Comparison of ENCODE assay signal across 8 cellular contexts in the genomic region with DNA sequence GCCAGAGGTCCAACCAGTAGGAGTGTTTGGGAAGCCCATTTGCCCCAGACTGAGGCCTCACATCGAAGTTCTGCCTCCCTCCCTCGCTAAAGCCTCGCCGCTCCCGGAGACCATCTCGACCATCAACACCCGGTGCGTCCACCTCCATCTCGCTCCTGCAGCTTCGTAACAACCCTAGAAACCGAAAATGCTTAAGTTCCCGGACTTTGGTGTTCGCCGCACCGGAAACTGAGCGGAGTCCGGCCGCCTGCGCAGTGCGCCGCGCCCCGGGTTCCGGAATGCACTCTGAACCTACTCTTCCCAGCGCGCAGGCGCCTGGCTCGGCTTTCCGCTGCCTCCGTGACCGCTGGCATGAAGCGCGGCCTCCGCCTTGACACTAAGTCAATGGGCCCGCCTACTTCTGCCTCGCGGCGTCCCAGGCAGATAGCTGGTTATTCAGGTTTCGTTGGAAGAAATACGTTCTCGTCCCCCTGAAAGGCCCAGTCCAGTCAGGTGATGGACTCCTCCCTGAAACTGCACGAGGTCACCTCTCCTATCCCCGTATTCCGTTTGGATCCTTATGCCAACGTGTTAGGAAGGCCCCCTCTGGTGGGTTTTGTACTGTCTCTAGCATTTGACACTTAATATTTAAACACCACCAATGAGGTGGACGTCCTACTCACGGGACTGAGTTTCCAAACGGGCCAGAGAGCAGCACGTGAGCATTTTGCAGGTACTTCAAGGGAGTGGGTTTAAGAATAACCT. TPM values are rescaled to one million over a fixed set of nuclear protein-coding genes. Genes with fewer than 3 reads are reported as not detected.
DNase-seq lines count a peak whose midpoint lies in the region; ATAC-seq, FAIRE-seq and TF ChIP-seq lines count a peak whose summit lies in the region.

No MANE protein-coding gene starts in this region.

- peak; percentile 78 for TF ChIP-seq POLR2A in endothelial cell of umbilical vein (IDR thresholded peaks at IDR 0.05; ENCODE audit: low read depth, low read length)

- FAIRE-seq in endothelial cell of umbilical vein (lab: Jason Lieb, UNC): peak; percentile 78

- H3K27me3 Mint-ChIP-seq in activated CD8-positive, alpha-beta T cell treated with anti-CD3 and anti-CD28 coated beads, Interleukin-2, amount 10 ng/mL, durations not matched to agents 7 days and 5 days (ENCODE audit: low read depth): peaks cover 2% of the 10 kb centered on the region

- BruUV-seq in endothelial cell of umbilical vein (replicated peaks; lab: Mats Ljungman, UMichigan): TSS peak; percentile 35

- dilution Hi-C loops in endothelial cell of umbilical vein (cut with MboI; ENCODE audit: extremely low pct_ligation_motif_present, low sequenced_read_pairs): no loop called here

- H3K79me2 ChIP-seq in endothelial cell of umbilical vein (ENCODE audit: control insufficient read depth, insufficient read depth, low read length): peaks cover 25% of the 10 kb centered on the region

- DNase-seq in HPDE6-E6E7 (ENCODE audit: extremely low spot score) (peak; percentile 91), endothelial cell of umbilical vein (ENCODE audit: low read depth, low spot score) (peak; percentile 89), OCI-M1 (lab: John Stamatoyannopoulos, UW) (no peak)
- DNase-seq in activated CD8-positive, alpha-beta T cell treated with anti-CD3 and anti-CD28 coated beads, Interleukin-2, amount 10 ng/mL, durations not matched to agents 7 days and 5 days: peak; percentile 95
- DNase-seq in stimulated activated CD8-positive, alpha-beta memory T cell treated with anti-CD3 and anti-CD28 coated beads, Interleukin-7, amount 100 ng/mL, for 1 hour (ENCODE audit: low read depth in 2 of 2): peak; percentile 78 to 79

- peak overlapping the region; percentile 99 for H3K27ac Mint-ChIP-seq in activated CD8-positive, alpha-beta T cell treated with anti-CD3 and anti-CD28 coated beads, Interleukin-2, amount 10 ng/mL, durations not matched to agents 7 days and 5 days

- H3K9me3 ChIP-seq in BLaER1: no peaks in the 10 kb centered on the region
- H3K9me3 ChIP-seq in endothelial cell of umbilical vein (replicated peaks; ENCODE audit: control insufficient read depth, insufficient read depth, low read length): no peaks in the 10 kb centered on the region
- H3K9me3 ChIP-seq in mucosa of rectum (ENCODE audit: control insufficient read depth in 2 of 2, low read length in 2 of 2): no peaks in the 10 kb centered on the region

- H3K9me3 Mint-ChIP-seq in activated CD8-positive, alpha-beta T cell treated with anti-CD3 and anti-CD28 coated beads, Interleukin-2, amount 10 ng/mL, durations not matched to agents 7 days and 5 days (ENCODE audit: insufficient read depth): no peaks in the 10 kb centered on the region

- H3K4me2 ChIP-seq in BLaER1: peak overlapping the region; percentile 92
- H3K4me2 ChIP-seq in endothelial cell of umbilical vein (ENCODE audit: insufficient read depth, low read length): peak overlapping the region; percentile 86

- peak overlapping the region; percentile 99 for H3K4me3 Mint-ChIP-seq in activated CD8-positive, alpha-beta T cell treated with anti-CD3 and anti-CD28 coated beads, Interleukin-2, amount 10 ng/mL, durations not matched to agents 7 days and 5 days

- peak; percentile 96 for ATAC-seq in GM19463 (IDR thresholded peaks at IDR 0.05; ENCODE audit: unreplicated experiment)
- peak; percentile 98 for ATAC-seq in activated CD8-positive, alpha-beta T cell treated with anti-CD3 and anti-CD28 coated beads, Interleukin-2, amount 10 ng/mL, durations not matched to agents 7 days and 5 days

- CTCF ChIA-PET in activated CD8-positive, alpha-beta T cell treated with anti-CD3 and anti-CD28 coated beads, Interleukin-2, amount 10 ng/mL, durations not matched to agents 7 days and 5 days (lab: Charles Lee): interaction anchor here (0.7 to 4.0 kb wide), 14 partner anchors 13 to 328 kb away, joined by 3 to 29 read pairs (median 4); a partner anchor contains a TSS
- CTCF ChIA-PET in endothelial cell of umbilical vein (lab: Charles Lee): interaction anchor here (0.8 to 2.0 kb wide), 11 partner anchors 14 to 756 kb away, joined by 4 to 13 read pairs (median 5); a partner anchor contains a TSS

- H3K4me1 ChIP-seq in BLaER1 (peaks cover 46% of the 10 kb centered on the region), endothelial cell of umbilical vein (ENCODE audit: control insufficient read depth, extremely low read depth, insufficient read depth, low read length) (peaks cover 12% of the 10 kb centered on the region), mucosa of rectum (ENCODE audit: control insufficient read depth in 2 of 2, insufficient read depth in 2 of 2, low read length in 2 of 2) (peaks cover 14 to 17% of the 10 kb centered on the region in 2 donors)

- no peaks in the 10 kb centered on the region for H3K27me3 ChIP-seq in BLaER1
- no peaks in the 10 kb centered on the region for H3K27me3 ChIP-seq in endothelial cell of umbilical vein (ENCODE audit: control insufficient read depth in 2 of 2, insufficient read depth in 2 of 2, low read length in 2 of 2)
- H3K27me3 ChIP-seq in mucosa of rectum (ENCODE audit: control insufficient read depth in 2 of 2, insufficient read depth in 2 of 2, low read length in 2 of 2): no peaks in the 10 kb centered on the region

- H3K9ac ChIP-seq in BLaER1 (peak overlapping the region; percentile 87), endothelial cell of umbilical vein (replicated peaks; ENCODE audit: extremely low read depth, insufficient read depth, low read length) (peak overlapping the region; percentile 73), mucosa of rectum (ENCODE audit: low read depth in 1 of 2, low read length in 2 of 2) (peak overlapping the region; percentile 81 to 98)

- peaks cover 25% of the 10 kb centered on the region for H3K36me3 ChIP-seq in BLaER1
- H3K36me3 ChIP-seq in endothelial cell of umbilical vein (ENCODE audit: control insufficient read depth in 2 of 2, extremely low read depth in 1 of 2, insufficient read depth in 2 of 2, low read length in 2 of 2): peaks cover 0 to 3% of the 10 kb centered on the region in 2 experiments
- H3K36me3 ChIP-seq in mucosa of rectum (ENCODE audit: control insufficient read depth in 2 of 2, insufficient read depth in 2 of 2, low read length in 2 of 2): peaks cover 6 to 17% of the 10 kb centered on the region in 2 donors

- H3K4me3 ChIP-seq in BLaER1: peak overlapping the region; percentile 85
- peak overlapping the region; percentile 49 to 82 (median 76) for H3K4me3 ChIP-seq in endothelial cell of umbilical vein (replicated peaks in 1 of 3; ENCODE audit: insufficient read depth in 1 of 3, low read depth in 1 of 3, low read length in 3 of 3)
- H3K4me3 ChIP-seq in mucosa of rectum (ENCODE audit: low read length in 2 of 2): peak overlapping the region; percentile 87 to 99

- H3K36me3 Mint-ChIP-seq in activated CD8-positive, alpha-beta T cell treated with anti-CD3 and anti-CD28 coated beads, Interleukin-2, amount 10 ng/mL, durations not matched to agents 7 days and 5 days (ENCODE audit: low read depth): peaks cover 45% of the 10 kb centered on the region

- H4K20me1 ChIP-seq in BLaER1 (peaks cover 22% of the 10 kb centered on the region; the same call in 1 of the 2 replicates), endothelial cell of umbilical vein (replicated peaks; ENCODE audit: control insufficient read depth, extremely low read depth, insufficient read depth, low read length) (no peaks in the 10 kb centered on the region)

- no peaks in the 10 kb centered on the region for H3K9me1 ChIP-seq in endothelial cell of umbilical vein (replicated peaks; ENCODE audit: control insufficient read depth, extremely low read depth, insufficient read depth, low read length)

- POLR2A ChIA-PET in activated CD8-positive, alpha-beta T cell treated with anti-CD3 and anti-CD28 coated beads, Interleukin-2, amount 10 ng/mL, durations not matched to agents 7 days and 5 days (lab: Charles Lee): interaction anchor here (0.7 to 3.0 kb wide), 11 partner anchors 9 to 1906 kb away, joined by 3 to 29 read pairs (median 5); a partner anchor contains a TSS
- POLR2A ChIA-PET in endothelial cell of umbilical vein (lab: Charles Lee): interaction anchor here (2.3 kb wide), 1 partner anchor 88 kb away, joined by 9 read pairs; a partner anchor contains a TSS

- H2AFZ ChIP-seq in endothelial cell of umbilical vein (ENCODE audit: low read depth, low read length): peak overlapping the region; percentile 99

- H3K27ac ChIP-seq in BLaER1 (peak overlapping the region; percentile 83), endothelial cell of umbilical vein (ENCODE audit: insufficient read depth, low read depth, low read length) (peak overlapping the region; percentile 60), mucosa of rectum (ENCODE audit: low read depth in 2 of 2, low read length in 2 of 2) (peak overlapping the region; percentile 94 to 96)

- peak; percentile 1 to 4 for TF ChIP-seq CTCF in endothelial cell of umbilical vein (IDR thresholded peaks at IDR 0.05; ENCODE audit: extremely low read depth in 1 of 2, insufficient read depth in 1 of 2, low read depth in 1 of 2, low read length in 2 of 2)

- peaks cover 33% of the 10 kb centered on the region for H3K4me1 Mint-ChIP-seq in activated CD8-positive, alpha-beta T cell treated with anti-CD3 and anti-CD28 coated beads, Interleukin-2, amount 10 ng/mL, durations not matched to agents 7 days and 5 days (ENCODE audit: low read depth)

- intact Hi-C loops in endothelial cell of umbilical vein (cut with micrococcal nuclease): loop anchor here (1.0 to 10.0 kb wide), 3 partner anchors 87 to 258 kb away; no protein-coding TSS in a partner anchor

TF ChIP-seq in endothelial cell of umbilical vein, 7 proteins besides CTCF, POLR2A, EP300 and RAD21:
- TF ChIP-seq FOS (IDR thresholded peaks at IDR 0.05; ENCODE audit: borderline replicate concordance, insufficient read depth, low read length) (no peak), GATA2 (IDR thresholded peaks at IDR 0.05; ENCODE audit: insufficient read depth, insufficient read length, low read depth, low read length) (no peak), POLR2AphosphoS5 (IDR thresholded peaks at IDR 0.05; ENCODE audit: insufficient read depth, low read depth, low read length) (peak; percentile 88)
- TF ChIP-seq, protein P1, sequence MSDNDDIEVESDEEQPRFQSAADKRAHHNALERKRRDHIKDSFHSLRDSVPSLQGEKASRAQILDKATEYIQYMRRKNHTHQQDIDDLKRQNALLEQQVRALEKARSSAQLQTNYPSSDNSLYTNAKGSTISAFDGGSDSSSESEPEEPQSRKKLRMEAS (IDR thresholded peaks at IDR 0.05; ENCODE audit: insufficient read depth, insufficient read length): peak; percentile 1
TF ChIP-seq in endothelial cell of umbilical vein: peak in this region for 2.

RNA-seq across cellular contexts. Expression of a gene that starts 21.4 kb away (rescaled TPM):
- not detected for total RNA-seq in activated CD8-positive, alpha-beta T cell treated with anti-CD3 and anti-CD28 coated beads, Interleukin-2, amount 10 ng/mL, durations not matched to agents 7 days and 5 days
- not detected in 2 replicates for total RNA-seq in endothelial cell of umbilical vein
- not detected in 2 replicates for polyA plus RNA-seq in endothelial cell of umbilical vein
- polyA plus RNA-seq in endothelial cell of umbilical vein (2011; cell fraction: cytosol; rRNA removed): not detected in 2 replicates
- polyA plus RNA-seq in endothelial cell of umbilical vein (2011; cell fraction: nucleus; rRNA removed): not detected in 2 replicates
- not detected in 2 replicates for polyA plus RNA-seq in endothelial cell of umbilical vein (2012)
- not detected in 2 replicates for polyA minus RNA-seq in endothelial cell of umbilical vein
- polyA minus RNA-seq in endothelial cell of umbilical vein (2011; cell fraction: cytosol; rRNA and poly(A)+ RNA removed): not detected
- polyA minus RNA-seq in endothelial cell of umbilical vein (2011; cell fraction: nucleus; rRNA and poly(A)+ RNA removed): not detected in 2 replicates
